ENCODE assay signal across 8 cellular contexts in genomic region chr7:50595538-50596102, GRCh38. TPM values are rescaled to one million over a fixed set of nuclear protein-coding genes. Genes with fewer than 3 reads are reported as not detected.
A peak's percentile ranks its signal among the peaks of the same experiment; 100 is the strongest.
DNase-seq lines count a peak whose midpoint lies in the region; ATAC-seq and TF ChIP-seq lines count a peak whose summit lies in the region.

No MANE protein-coding gene starts in this region.

- H3K9me3 ChIP-seq in body of pancreas, result no peaks in the 10 kb centered on the region
- H3K9me3 ChIP-seq in upper lobe of left lung, result no peaks in the 10 kb centered on the region

- intact Hi-C loops in body of pancreas (cut with DNase I), result loop anchor here (10.0 kb wide), 1 partner anchor 121 kb away; no protein-coding TSS in a partner anchor

- DNase-seq in SIG-M5 treated with dmso at 0.1 percent for 504 hours (lab: John Stamatoyannopoulos, UW; ENCODE audit: unreplicated experiment) (peak; percentile 31), SIG-M5 (lab: John Stamatoyannopoulos, UW) (no peak), H7 (peak; percentile 67), NCI-H146 treated with DMSO at 0.1 percent for 48 hours (lab: John Stamatoyannopoulos, UW; ENCODE audit: unreplicated experiment) (peak; percentile 28), body of pancreas (peak in 2 of 4 donors; percentile 49 to 52), inferior parietal cortex (ENCODE audit: extremely low spot score) (peak; percentile 58), upper lobe of left lung (no peak)

- ATAC-seq in body of pancreas (peak; percentile 60), upper lobe of left lung (ENCODE audit: low FRiP score in 2 of 2) (peak; percentile 40 to 56), HG03354 (IDR thresholded peaks at IDR 0.05; ENCODE audit: poor library complexity, severe bottlenecking, unreplicated experiment) (no peak)

- H3K4me3 ChIP-seq in H7 (ENCODE audit: insufficient read depth, low read depth, low read length) (no peak overlapping the region), body of pancreas (no peak overlapping the region), upper lobe of left lung (no peak overlapping the region)

- H3K27ac ChIP-seq in body of pancreas (no peak overlapping the region), upper lobe of left lung (no peak overlapping the region)

- H3K27me3 ChIP-seq in H7 (ENCODE audit: control insufficient read depth, insufficient read depth, low read length) (no peaks in the 10 kb centered on the region), body of pancreas (no peaks in the 10 kb centered on the region), upper lobe of left lung (no peaks in the 10 kb centered on the region)

- TF ChIP-seq EP300 in upper lobe of left lung (IDR thresholded peaks at IDR 0.05), result no peak

- TF ChIP-seq CTCF in body of pancreas (IDR thresholded peaks at IDR 0.05) (peak in 6 of 7 experiments; percentile 19 to 71 (median 56)), upper lobe of left lung (IDR thresholded peaks at IDR 0.05) (peak in 4 of 6 experiments; percentile 6 to 36 (median 14))

- H3K4me1 ChIP-seq in body of pancreas (no peaks in the 10 kb centered on the region), upper lobe of left lung (no peaks in the 10 kb centered on the region)

- H3K36me3 ChIP-seq in H7 (replicated peaks; ENCODE audit: control insufficient read depth, insufficient read depth, low read length), result peaks cover 4% of the 10 kb centered on the region
- H3K36me3 ChIP-seq in body of pancreas (replicated peaks in 1 of 2; ENCODE audit: insufficient read depth in 1 of 2, low read depth in 2 of 2), result peaks cover 8 to 43% of the 10 kb centered on the region in 2 donors
- H3K36me3 ChIP-seq in upper lobe of left lung, result peaks cover 0 to 70% (median 34%) of the 10 kb centered on the region in 4 donors

- TF ChIP-seq POLR2A in body of pancreas (IDR thresholded peaks at IDR 0.05) (no peak), upper lobe of left lung (IDR thresholded peaks at IDR 0.05) (no peak)

- 66 to 70% methylated on average over 4 of the region's 4 CpGs for WGBS in body of pancreas, 2 donors
- WGBS in upper lobe of left lung, 2 donors, result 70 to 78% methylated on average over 4 of the region's 4 CpGs

RNA-seq across cellular contexts. Expression of gene DDC, which starts 30.4 kb away (rescaled TPM):
- 0.35 and 0.48 TPM in 2 replicates for total RNA-seq in H7 (2014; rRNA removed; shearing (Covaris generic))
- total RNA-seq in body of pancreas (10 to 100 TPM in 1 of 2 donors, 1 to 10 TPM in 1; 6.6 to 17.1 TPM), upper lobe of left lung (1 to 10 TPM in 5 of 6 donors, not detected in 1; 1.2 to 2.0 (median 1.4) TPM)

Comparison
In these comparisons a context has a peak if more than half of its experiments do, and no peak if none do; other contexts are left out.
1. DNase-seq: peak in SIG-M5 treated with dmso at 0.1 percent for 504 hours (single experiment), H7 (single experiment), NCI-H146 treated with DMSO at 0.1 percent for 48 hours (single experiment) and inferior parietal cortex (single experiment); none in SIG-M5 (single experiment) and upper lobe of left lung (0 of 2).